10 cellular contexts compared by ENCODE assay signal in genomic region chr6:12075067-12075563, GRCh38.
A peak's percentile ranks its signal among the peaks of the same experiment; 100 is the strongest.
DNase-seq lines count a peak whose midpoint lies in the region; ATAC-seq, FAIRE-seq and TF ChIP-seq lines count a peak whose summit lies in the region.
"Had no signal": no experiment of that assay in that cellular context is flagged by ENCODE, and none has a peak within 500 bp of the region (broad histone marks: within the 10 kb centered on the region; RNA-seq: fewer than 3 reads in every experiment).

No MANE protein-coding gene starts in this region.

- peaks cover 11% of the 10 kb centered on the region for H4K20me1 ChIP-seq in neural progenitor cell (ENCODE audit: low read depth)

- peaks cover 4% of the 10 kb centered on the region for H3K4me1 Mint-ChIP-seq in neural progenitor cell

- H3K27ac ChIP-seq in neural progenitor cell: no peak overlapping the region

- H3K27ac Mint-ChIP-seq in neural progenitor cell: no peak overlapping the region
- H3K27ac Mint-ChIP-seq: stimulated activated memory B cell treated with anti-CD40 and anti-IgM and Interleukin-4, amounts not matched to agents 10 μg/mL and 1 μg/mL and 100 μg/mL, for 72 hours had no signal

- no peak for ATAC-seq in GM18502 (IDR thresholded peaks at IDR 0.05; ENCODE audit: poor library complexity, unreplicated experiment)
- ATAC-seq: stimulated activated memory B cell treated with anti-CD40 and anti-IgM and Interleukin-4, amounts not matched to agents 10 μg/mL and 1 μg/mL and 100 μg/mL, for 72 hours had no signal

- H3K9me3 Mint-ChIP-seq in neural progenitor cell: peaks cover 4% of the 10 kb centered on the region
- H3K9me3 Mint-ChIP-seq: stimulated activated memory B cell treated with anti-CD40 and anti-IgM and Interleukin-4, amounts not matched to agents 10 μg/mL and 1 μg/mL and 100 μg/mL, for 72 hours had no signal

- TF ChIP-seq CTCF in bronchial epithelial cell (IDR thresholded peaks at IDR 0.05; ENCODE audit: insufficient read depth, low read length, severe bottlenecking) (peak; percentile 20), neural progenitor cell (IDR thresholded peaks at IDR 0.05) (peak; percentile 40)

- no peak overlapping the region for H3K4me3 Mint-ChIP-seq in neural progenitor cell
- H3K4me3 Mint-ChIP-seq: stimulated activated memory B cell treated with anti-CD40 and anti-IgM and Interleukin-4, amounts not matched to agents 10 μg/mL and 1 μg/mL and 100 μg/mL, for 72 hours had no signal

- H3K9ac ChIP-seq in neural progenitor cell: no peak overlapping the region

- H3K4me1 ChIP-seq in neural progenitor cell: no peaks in the 10 kb centered on the region

- no peaks in the 10 kb centered on the region for H3K27me3 Mint-ChIP-seq in neural progenitor cell (ENCODE audit: insufficient read depth, low read depth)
- H3K27me3 Mint-ChIP-seq: stimulated activated memory B cell treated with anti-CD40 and anti-IgM and Interleukin-4, amounts not matched to agents 10 μg/mL and 1 μg/mL and 100 μg/mL, for 72 hours had no signal

- H3K9me3 ChIP-seq in neural progenitor cell (ENCODE audit: low read depth): no peaks in the 10 kb centered on the region

- H3K79me2 ChIP-seq in neural progenitor cell (ENCODE audit: low read depth): peaks cover 60% of the 10 kb centered on the region

- peak; percentile 22 for DNase-seq in EH (ENCODE audit: low read depth)
- peak; percentile 20 for DNase-seq in LHCN-M2 (ENCODE audit: low read depth)
- DNase-seq in bronchial epithelial cell (ENCODE audit: low read depth): peak; percentile 61
- no peak for DNase-seq in neural progenitor cell (ENCODE audit: low spot score)
- no peak for DNase-seq in DMS 273 (lab: John Stamatoyannopoulos, UW; ENCODE audit: unreplicated experiment)
- no peak for DNase-seq in stimulated activated CD8-positive, alpha-beta memory T cell treated with anti-CD3 and anti-CD28 coated beads, Interleukin-4, amount 100 ng/mL, for 48 hours
- no peak for DNase-seq in globus pallidus (ENCODE audit: low spot score)
- DNase-seq: NCI-H2029 treated with DMSO at 0.1 percent for 48 hours had no signal

- H3K36me3 ChIP-seq in bronchial epithelial cell (ENCODE audit: control insufficient read depth, insufficient read depth, low read length): no peaks in the 10 kb centered on the region
- H3K36me3 ChIP-seq in neural progenitor cell: no peaks in the 10 kb centered on the region

- no peaks in the 10 kb centered on the region for H3K27me3 ChIP-seq in bronchial epithelial cell (ENCODE audit: control insufficient read depth, insufficient read depth, low read length)
- H3K27me3 ChIP-seq in neural progenitor cell: no peaks in the 10 kb centered on the region

- no peak overlapping the region for H3K4me2 ChIP-seq in neural progenitor cell

- no peaks in the 10 kb centered on the region for H3F3A ChIP-seq in neural progenitor cell (ENCODE audit: low read depth)

- H3K4me3 ChIP-seq in bronchial epithelial cell (ENCODE audit: low read depth, low read length) (no peak overlapping the region), neural progenitor cell (no peak overlapping the region)

- no peak for FAIRE-seq in bronchial epithelial cell (lab: Jason Lieb, UNC)

- H3K36me3 Mint-ChIP-seq in neural progenitor cell: peaks cover 20% of the 10 kb centered on the region

- no peak overlapping the region for H2AFZ ChIP-seq in neural progenitor cell (replicated peaks)

Comparison
In these comparisons a context has a peak if more than half of its experiments do, and no peak if none do; other contexts are left out.
1. DNase-seq: peak in EH (single experiment), LHCN-M2 (single experiment) and bronchial epithelial cell (single experiment); none in neural progenitor cell (single experiment), DMS 273 (single experiment), stimulated activated CD8-positive, alpha-beta memory T cell treated with anti-CD3 and anti-CD28 coated beads, Interleukin-4, amount 100 ng/mL, for 48 hours (single experiment) and globus pallidus (single experiment).